Comparison of ENCODE assay signal across 18 cellular contexts in genomic region chr3:38641461-38642110, GRCh38. TPM values are rescaled to one million over a fixed set of nuclear protein-coding genes. Genes with fewer than 3 reads are reported as not detected.
A peak's percentile ranks its signal among the peaks of the same experiment; 100 is the strongest.
DNase-seq lines count a peak whose midpoint lies in the region; ATAC-seq and TF ChIP-seq lines count a peak whose summit lies in the region.
"Had no signal": no experiment of that assay in that cellular context is flagged by ENCODE, and none has a peak within 500 bp of the region (broad histone marks: within the 10 kb centered on the region; RNA-seq: fewer than 3 reads in every experiment).

No MANE protein-coding gene starts in this region.

- no peak overlapping the region for H3K9ac ChIP-seq in neural progenitor cell

- H3K4me1 ChIP-seq in heart right ventricle: peaks cover 0 to 99% (median 51%) of the 10 kb centered on the region in 9 donors
- peaks cover 42% of the 10 kb centered on the region for H3K4me1 ChIP-seq in neural progenitor cell
- H3K4me1 ChIP-seq in PC-9 (replicated peaks; ENCODE audit: insufficient read depth): no peaks in the 10 kb centered on the region
- H3K4me1 ChIP-seq: A549, Peyer's patch had no signal

- H3K9me3 ChIP-seq in heart right ventricle (no peaks in the 10 kb centered on the region), neural progenitor cell (ENCODE audit: low read depth) (no peaks in the 10 kb centered on the region), PC-9 (ENCODE audit: insufficient read depth, low read depth) (no peaks in the 10 kb centered on the region)
- H3K9me3 ChIP-seq: A549, Peyer's patch had no signal

- H3F3A ChIP-seq in neural progenitor cell (ENCODE audit: low read depth): peaks cover 23% of the 10 kb centered on the region
- H3F3A ChIP-seq in PC-9 (ENCODE audit: insufficient read depth, low read depth): no peaks in the 10 kb centered on the region

- H3K36me3 Mint-ChIP-seq in brain: no peaks in the 10 kb centered on the region
- H3K36me3 Mint-ChIP-seq in neural progenitor cell: no peaks in the 10 kb centered on the region
- no peaks in the 10 kb centered on the region for H3K36me3 Mint-ChIP-seq in immature natural killer cell

- 64 to 70% methylated on average over 8 of the region's 8 CpGs for WGBS in heart right ventricle, 2 donors

- H4K20me1 ChIP-seq in neural progenitor cell (ENCODE audit: low read depth) (peaks cover 27% of the 10 kb centered on the region), PC-9 (ENCODE audit: insufficient read depth) (no peaks in the 10 kb centered on the region)

- intact Hi-C loops in heart right ventricle (cut with DNase I): no loop called here
- intact Hi-C loops in Right ventricle myocardium superior (cut with DNase I): no loop called here
- intact Hi-C loops in PC-9 (cut with micrococcal nuclease; ENCODE audit: unreplicated experiment): no loop called here

- H3K4me1 Mint-ChIP-seq in brain (peaks cover 33% of the 10 kb centered on the region), neural progenitor cell (peaks cover 27% of the 10 kb centered on the region), immature natural killer cell (no peaks in the 10 kb centered on the region)

- peaks cover 3% of the 10 kb centered on the region for H3K27me3 Mint-ChIP-seq in brain
- H3K27me3 Mint-ChIP-seq in neural progenitor cell (ENCODE audit: insufficient read depth, low read depth): peaks cover 60% of the 10 kb centered on the region
- H3K27me3 Mint-ChIP-seq in immature natural killer cell (ENCODE audit: low read depth in 3 of 3): peaks cover 0 to 13% (median 4%) of the 10 kb centered on the region in 3 donors

- H3K9me3 Mint-ChIP-seq in brain (peaks cover 0 to 2% (median 0%) of the 10 kb centered on the region in 5 experiments), neural progenitor cell (no peaks in the 10 kb centered on the region), immature natural killer cell (no peaks in the 10 kb centered on the region)

- no TSS peak for BruUV-seq in PC-9 (replicated peaks; lab: Mats Ljungman, UMichigan)

- no peak for TF ChIP-seq CTCF in heart right ventricle (IDR thresholded peaks at IDR 0.05)
- no peak for TF ChIP-seq CTCF in brain (conservative IDR thresholded peaks at IDR 0.05)
- TF ChIP-seq CTCF in neural progenitor cell (IDR thresholded peaks at IDR 0.05): no peak
- no peak for TF ChIP-seq CTCF in PC-9 (conservative IDR thresholded peaks at IDR 0.05)

- no peaks in the 10 kb centered on the region for H3K36me3 ChIP-seq in heart right ventricle
- H3K36me3 ChIP-seq in neural progenitor cell: no peaks in the 10 kb centered on the region
- no peaks in the 10 kb centered on the region for H3K36me3 ChIP-seq in PC-9 (ENCODE audit: low read depth)
- H3K36me3 ChIP-seq: Peyer's patch had no signal

- H3K27ac Mint-ChIP-seq in brain (no peak overlapping the region), neural progenitor cell (no peak overlapping the region), immature natural killer cell (no peak overlapping the region)

- H3K79me2 ChIP-seq in neural progenitor cell (ENCODE audit: low read depth) (no peaks in the 10 kb centered on the region), PC-9 (ENCODE audit: low read depth) (no peaks in the 10 kb centered on the region)

- H2AFZ ChIP-seq in neural progenitor cell (replicated peaks): no peak overlapping the region
- H2AFZ ChIP-seq in PC-9: no peak overlapping the region

- H3K4me2 ChIP-seq in neural progenitor cell (peak overlapping the region; percentile 73), PC-9 (no peak overlapping the region)
- H3K4me2 ChIP-seq: A549 had no signal

- peaks cover 0 to 5% (median 0%) of the 10 kb centered on the region in 7 donors for H3K27me3 ChIP-seq in heart right ventricle
- H3K27me3 ChIP-seq in neural progenitor cell: peaks cover 12% of the 10 kb centered on the region
- H3K27me3 ChIP-seq in PC-9 (ENCODE audit: insufficient read depth, low read depth): peaks cover 60% of the 10 kb centered on the region
- H3K27me3 ChIP-seq: Peyer's patch had no signal

- no peaks in the 10 kb centered on the region for H3K9me2 ChIP-seq in PC-9 (ENCODE audit: insufficient read depth)

- H3K4me3 Mint-ChIP-seq in brain: peak overlapping the region in 3 of 5 experiments; percentile 22 to 66 (median 59)
- peak overlapping the region; percentile 76 for H3K4me3 Mint-ChIP-seq in neural progenitor cell
- no peak overlapping the region for H3K4me3 Mint-ChIP-seq in immature natural killer cell

- POLR2A ChIA-PET in PC-9 (lab: Charles Lee; ENCODE audit: unreplicated experiment): no interaction called here

- H3K4me3 ChIP-seq in heart right ventricle: no peak overlapping the region
- H3K4me3 ChIP-seq in neural progenitor cell: peak overlapping the region; percentile 30
- H3K4me3 ChIP-seq in PC-9: no peak overlapping the region
- H3K4me3 ChIP-seq: A549, Peyer's patch had no signal

- peak overlapping the region in 6 of 10 donors; percentile 10 to 55 (median 38) for H3K27ac ChIP-seq in heart right ventricle
- no peak overlapping the region for H3K27ac ChIP-seq in neural progenitor cell
- no peak overlapping the region for H3K27ac ChIP-seq in PC-9
- H3K27ac ChIP-seq: A549, C4-2B, Peyer's patch had no signal

- DNase-seq in heart right ventricle (no peak), Right ventricle myocardium superior (no peak), neural progenitor cell (ENCODE audit: low spot score) (no peak), immature natural killer cell (no peak), NCI-H2171 (lab: John Stamatoyannopoulos, UW) (no peak), PC-9 (no peak)
- DNase-seq: COR-L47, DMS153, NCI-H1048, NCI-H1436 treated with DMSO at 0.1 percent for 48 hours, NCI-H2029 treated with DMSO at 0.1 percent for 48 hours, NCI-H774, SHP77 treated with DMSO at 0.1 percent for 48 hours had no signal

- CTCF ChIA-PET in PC-9 (lab: Charles Lee): no interaction called here

- ATAC-seq in heart right ventricle (no peak), Right ventricle myocardium superior (ENCODE audit: poor library complexity) (no peak)
- ATAC-seq: A549 had no signal

RNA-seq across cellular contexts. Expression of gene SCN5A, which starts 7.9 kb away (rescaled TPM):
- total RNA-seq in heart right ventricle (100 to 1,000 TPM; 122 to 254 (median 182) TPM), Right ventricle myocardium superior (162 TPM), neural progenitor cell (ENCODE audit: low replicate concordance) (3.9 and 4.6 TPM in 2 replicates), PC-9 (2021) (3.0 and 4.7 TPM in 2 replicates)
- polyA plus RNA-seq in heart right ventricle (10 to 100 TPM; 29.9 to 61.5 TPM), brain (ENCODE audit: insufficient read depth, low read depth, low replicate concordance) (1.4 TPM), immature natural killer cell (not detected)
- total RNA-seq: MCF 10A had no signal

Comparison
In these comparisons a context has a peak if more than half of its experiments do, and no peak if none do; other contexts are left out.
1. H3K27ac ChIP-seq: peak in heart right ventricle (6 of 10); none in neural progenitor cell (single experiment) and PC-9 (single experiment).
2. H3K4me3 Mint-ChIP-seq: peak in brain (3 of 5) and neural progenitor cell (single experiment); none in immature natural killer cell (0 of 5).
3. RNA of gene SCN5A, which starts 7.9 kb away (total RNA-seq): 122 to 254 TPM in heart right ventricle and 162 TPM in Right ventricle myocardium superior (single experiment); 3.0 to 4.7 TPM in PC-9 and 3.9 to 4.6 TPM in neural progenitor cell; every median in the first group is over 10 times any median in the second.